In genomic region chr9:112694910-112695555, GRCh38 we compare ENCODE assay signal across 26 cellular contexts.
"Had no signal": no experiment of that assay in that cellular context is flagged by ENCODE, and none has a peak within 500 bp of the region (broad histone marks: within the 10 kb centered on the region; RNA-seq: fewer than 3 reads in every experiment).

No MANE protein-coding gene starts in this region.

- H3K27me3 ChIP-seq: esophagus squamous epithelium, gastrocnemius medialis, right atrium auricular region, thyroid gland had no signal

- H3K4me3 Mint-ChIP-seq: effector memory CD8-positive, alpha-beta T cell; memory B cell; naive thymus-derived CD8-positive, alpha-beta T cell; nephron progenitor cell; stimulated activated naive CD8-positive, alpha-beta T cell treated with anti-CD3 and anti-CD28 coated beads, Interleukin-15, amount 100 ng/mL, for 72 hours; type B pancreatic cell had no signal

- H3K4me1 Mint-ChIP-seq: nephron progenitor cell had no signal

- H3K4me1 ChIP-seq: gastrocnemius medialis, prostate gland, right atrium auricular region, thyroid gland had no signal

- DNase-seq: cortex of kidney; effector memory CD8-positive, alpha-beta T cell; erythroblast; esophagus squamous epithelium; foreskin fibroblast; gastrocnemius medialis; head of caudate nucleus; kidney; naive thymus-derived CD8-positive, alpha-beta T cell; nephron progenitor cell; nucleus accumbens; stimulated activated CD4-positive, alpha-beta T cell treated with anti-CD3 and anti-CD28 coated beads, Interleukin-12 subunit alpha, Interleukin-12 subunit beta, amount 100 ng/mL, for 4 hours; stimulated activated CD4-positive, alpha-beta T cell treated with anti-CD3 and anti-CD28 coated beads, Interleukin-1b, Interleukin-23, amount 100 ng/mL, for 48 hours; stimulated activated CD4-positive, alpha-beta T cell treated with anti-CD3 and anti-CD28 coated beads, Interleukin-4, amount 100 ng/mL, for 1 hour; stimulated activated CD8-positive, alpha-beta memory T cell treated with anti-CD3 and anti-CD28 coated beads, Interleukin-4, amount 100 ng/mL, for 48 hours; stimulated activated naive CD4-positive, alpha-beta T cell; stimulated activated naive CD8-positive, alpha-beta T cell treated with anti-CD3 and anti-CD28 coated beads, Interleukin-15, amount 100 ng/mL, for 72 hours; thyroid gland had no signal

- H3K27ac Mint-ChIP-seq: memory B cell, type B pancreatic cell had no signal

- H3K27ac ChIP-seq: gastrocnemius medialis, prostate gland, right atrium auricular region, thyroid gland had no signal

- ATAC-seq: effector memory CD8-positive, alpha-beta T cell; gastrocnemius medialis; left lobe of liver; naive thymus-derived CD8-positive, alpha-beta T cell; sciatic nerve; stimulated activated naive CD8-positive, alpha-beta T cell treated with anti-CD3 and anti-CD28 coated beads, Interleukin-15, amount 100 ng/mL, for 72 hours had no signal

- H3K4me2 ChIP-seq: smooth muscle cell had no signal

- H3K9me3 Mint-ChIP-seq: effector memory CD8-positive, alpha-beta T cell; memory B cell; naive thymus-derived CD8-positive, alpha-beta T cell; nephron progenitor cell; stimulated activated naive CD8-positive, alpha-beta T cell treated with anti-CD3 and anti-CD28 coated beads, Interleukin-15, amount 100 ng/mL, for 72 hours; type B pancreatic cell had no signal

- H3K27me3 Mint-ChIP-seq: effector memory CD8-positive, alpha-beta T cell; memory B cell; naive thymus-derived CD8-positive, alpha-beta T cell; stimulated activated naive CD8-positive, alpha-beta T cell treated with anti-CD3 and anti-CD28 coated beads, Interleukin-15, amount 100 ng/mL, for 72 hours; type B pancreatic cell had no signal

- H3K9me3 ChIP-seq: esophagus squamous epithelium, gastrocnemius medialis, prostate gland, right atrium auricular region, thyroid gland had no signal

- H3K4me3 ChIP-seq: esophagus squamous epithelium, gastrocnemius medialis, lung, prostate gland, right atrium auricular region, smooth muscle cell, thyroid gland had no signal

- H3K36me3 ChIP-seq: prostate gland had no signal
